Comparison of ENCODE assay signal across 8 cellular contexts in genomic region chrX:72169008-72169728, GRCh38. TPM values are rescaled to one million over a fixed set of nuclear protein-coding genes. Genes with fewer than 3 reads are reported as not detected.
A peak's percentile ranks its signal among the peaks of the same experiment; 100 is the strongest.
DNase-seq lines count a peak whose midpoint lies in the region; ATAC-seq and TF ChIP-seq lines count a peak whose summit lies in the region.

No MANE protein-coding gene starts in this region.

- H3K27me3 Mint-ChIP-seq in activated CD8-positive, alpha-beta T cell treated with anti-CD3 and anti-CD28 coated beads, Interleukin-2, amount 10 ng/mL, durations not matched to agents 7 days and 5 days (ENCODE audit: low read depth) = no peaks in the 10 kb centered on the region

- TF ChIP-seq EP300 in esophagus muscularis mucosa (IDR thresholded peaks at IDR 0.05) = no peak

- no peak for TF ChIP-seq CTCF in esophagus muscularis mucosa (IDR thresholded peaks at IDR 0.05)

- peaks cover 10% of the 10 kb centered on the region for H3K4me1 Mint-ChIP-seq in activated CD8-positive, alpha-beta T cell treated with anti-CD3 and anti-CD28 coated beads, Interleukin-2, amount 10 ng/mL, durations not matched to agents 7 days and 5 days (ENCODE audit: low read depth)

- H3K36me3 ChIP-seq in esophagus muscularis mucosa = no peaks in the 10 kb centered on the region

- CTCF ChIA-PET in activated CD8-positive, alpha-beta T cell treated with anti-CD3 and anti-CD28 coated beads, Interleukin-2, amount 10 ng/mL, durations not matched to agents 7 days and 5 days (lab: Charles Lee) = no interaction called here

- peak; percentile 92 for ATAC-seq in activated CD8-positive, alpha-beta T cell treated with anti-CD3 and anti-CD28 coated beads, Interleukin-2, amount 10 ng/mL, durations not matched to agents 7 days and 5 days
- ATAC-seq in HG03439 (IDR thresholded peaks at IDR 0.05; ENCODE audit: unreplicated experiment) (no peak), GM19455 (IDR thresholded peaks at IDR 0.05; ENCODE audit: unreplicated experiment) (no peak)

- intact Hi-C loops in esophagus muscularis mucosa (cut with DNase I) = no loop called here

- no peaks in the 10 kb centered on the region for H3K4me1 ChIP-seq in esophagus muscularis mucosa

- H3K9me3 Mint-ChIP-seq in activated CD8-positive, alpha-beta T cell treated with anti-CD3 and anti-CD28 coated beads, Interleukin-2, amount 10 ng/mL, durations not matched to agents 7 days and 5 days (ENCODE audit: insufficient read depth) = no peaks in the 10 kb centered on the region

- no peaks in the 10 kb centered on the region for H3K9me3 ChIP-seq in esophagus muscularis mucosa

- H3K36me3 Mint-ChIP-seq in activated CD8-positive, alpha-beta T cell treated with anti-CD3 and anti-CD28 coated beads, Interleukin-2, amount 10 ng/mL, durations not matched to agents 7 days and 5 days (ENCODE audit: low read depth) = no peaks in the 10 kb centered on the region

- H3K27ac ChIP-seq in esophagus muscularis mucosa (replicated peaks in 1 of 4) = no peak overlapping the region

- DNase-seq in activated CD8-positive, alpha-beta memory T cell treated with anti-CD3 and anti-CD28 coated beads for 24 hours = peak; percentile 58
- no peak for DNase-seq in activated CD8-positive, alpha-beta memory T cell treated with anti-CD3 and anti-CD28 coated beads, Interleukin-2, amount 50 U/mL, for 48 hours
- DNase-seq in activated CD8-positive, alpha-beta T cell treated with anti-CD3 and anti-CD28 coated beads, Interleukin-2, amount 10 ng/mL, durations not matched to agents 7 days and 5 days = peak; percentile 60
- DNase-seq in esophagus muscularis mucosa (ENCODE audit: extremely low spot score) (no peak), amniotic stem cell (lab: John Stamatoyannopoulos, UW) (no peak)
- DNase-seq in stimulated activated naive CD4-positive, alpha-beta T cell treated with Interleukin-2 at 50 U/mL for 16 hours (lab: John Stamatoyannopoulos, UW) = peak; percentile 6

- WGBS in esophagus muscularis mucosa = 67% methylated on average over 6 of the region's 6 CpGs

- no peaks in the 10 kb centered on the region for H3K27me3 ChIP-seq in esophagus muscularis mucosa

- H3K4me3 Mint-ChIP-seq in activated CD8-positive, alpha-beta T cell treated with anti-CD3 and anti-CD28 coated beads, Interleukin-2, amount 10 ng/mL, durations not matched to agents 7 days and 5 days = peak overlapping the region; percentile 61

- TF ChIP-seq POLR2A in esophagus muscularis mucosa (IDR thresholded peaks at IDR 0.05; ENCODE audit: low read depth) = no peak

- POLR2A ChIA-PET in activated CD8-positive, alpha-beta T cell treated with anti-CD3 and anti-CD28 coated beads, Interleukin-2, amount 10 ng/mL, durations not matched to agents 7 days and 5 days (lab: Charles Lee) = interaction anchor here (1.2 to 1.4 kb wide), 2 partner anchors 12 kb away, joined by 3 to 5 read pairs; partner anchors contain the start of gene PIN4

- H3K4me3 ChIP-seq in esophagus muscularis mucosa = peak overlapping the region in 3 of 4 donors; percentile 1 to 29 (median 24)

- H3K27ac Mint-ChIP-seq in activated CD8-positive, alpha-beta T cell treated with anti-CD3 and anti-CD28 coated beads, Interleukin-2, amount 10 ng/mL, durations not matched to agents 7 days and 5 days = peak overlapping the region; percentile 93

RNA-seq across cellular contexts. Expression of gene PIN4, which starts 12.4 kb away (rescaled TPM):
- 1 to 10 TPM; 6.9 to 7.0 TPM for total RNA-seq in activated CD8-positive, alpha-beta T cell treated with anti-CD3 and anti-CD28 coated beads, Interleukin-2, amount 10 ng/mL, durations not matched to agents 7 days and 5 days
- 10 to 100 TPM in 3 of 4 donors, 1 to 10 TPM in 1; 6.8 to 20.4 (median 11.5) TPM for total RNA-seq in esophagus muscularis mucosa

RNA-seq across cellular contexts. Expression of gene RTL5, which starts 37.5 kb away (rescaled TPM):
- under 1 TPM; 0.05 to 0.08 TPM for total RNA-seq in activated CD8-positive, alpha-beta T cell treated with anti-CD3 and anti-CD28 coated beads, Interleukin-2, amount 10 ng/mL, durations not matched to agents 7 days and 5 days
- total RNA-seq in esophagus muscularis mucosa = 10 to 100 TPM in 3 of 4 donors, 1 to 10 TPM in 1; 8.0 to 19.8 (median 13.3) TPM

Comparison
In these comparisons a context has a peak if more than half of its experiments do, and no peak if none do; other contexts are left out.
1. DNase-seq: peak in activated CD8-positive, alpha-beta memory T cell treated with anti-CD3 and anti-CD28 coated beads for 24 hours (single experiment), activated CD8-positive, alpha-beta T cell treated with anti-CD3 and anti-CD28 coated beads, Interleukin-2, amount 10 ng/mL, durations not matched to agents 7 days and 5 days (single experiment) and stimulated activated naive CD4-positive, alpha-beta T cell treated with Interleukin-2 at 50 U/mL for 16 hours (single experiment); none in activated CD8-positive, alpha-beta memory T cell treated with anti-CD3 and anti-CD28 coated beads, Interleukin-2, amount 50 U/mL, for 48 hours (single experiment), esophagus muscularis mucosa (single experiment) and amniotic stem cell (single experiment).
2. RNA of gene RTL5, which starts 37.5 kb away (total RNA-seq): 8.0 to 19.8 TPM in esophagus muscularis mucosa; 0.05 to 0.08 TPM in activated CD8-positive, alpha-beta T cell treated with anti-CD3 and anti-CD28 coated beads, Interleukin-2, amount 10 ng/mL, durations not matched to agents 7 days and 5 days; every median in the first group is over 4 times any median in the second.